In genomic region chr18:74146756-74147155, GRCh38 we compare ENCODE assay signal across 9 cellular contexts. TPM values are rescaled to one million over a fixed set of nuclear protein-coding genes. Genes with fewer than 3 reads are reported as not detected.
DNase-seq lines count a peak whose midpoint lies in the region; FAIRE-seq and TF ChIP-seq lines count a peak whose summit lies in the region.
"Had no signal": no experiment of that assay in that cellular context is flagged by ENCODE, and none has a peak within 500 bp of the region (broad histone marks: within the 10 kb centered on the region; RNA-seq: fewer than 3 reads in every experiment).

No MANE protein-coding gene starts in this region.

- H3K27me3 Mint-ChIP-seq in astrocyte (ENCODE audit: low read depth, unreplicated experiment): no peaks in the 10 kb centered on the region

- 77 to 100% methylated on average over 1 to 3 of the region's 3 CpGs for WGBS in mesodermal cell (ENCODE audit: insufficient coverage in 2 of 2), 2 experiments

- H4K20me1 ChIP-seq in astrocyte (ENCODE audit: insufficient read depth, low read length): no peaks in the 10 kb centered on the region

- peak overlapping the region; percentile 100 for H3K4me2 ChIP-seq in astrocyte (ENCODE audit: low read length)

- no peaks in the 10 kb centered on the region for H3K36me3 ChIP-seq in H7 (replicated peaks; ENCODE audit: control insufficient read depth, insufficient read depth, low read length)
- H3K36me3 ChIP-seq in astrocyte (ENCODE audit: insufficient read depth, low read length): no peaks in the 10 kb centered on the region
- peaks cover 14% of the 10 kb centered on the region for H3K36me3 ChIP-seq in mesodermal cell (ENCODE audit: control insufficient read depth, insufficient read depth, low read length)

- peak; percentile 43 for FAIRE-seq in astrocyte (lab: Jason Lieb, UNC)

- POLR2A ChIA-PET in AG04450 (lab: Yijun Ruan, JAX): interaction anchor here (0.6 to 1.0 kb wide), 2 partner anchors 14 to 43 kb away, joined by 3 read pairs; no protein-coding TSS in a partner anchor

- H3K27me3 ChIP-seq in AG04450 (ENCODE audit: control insufficient read depth, insufficient read depth, low read length): no peaks in the 10 kb centered on the region
- H3K27me3 ChIP-seq in H7 (ENCODE audit: control insufficient read depth, insufficient read depth, low read length): peaks cover 6% of the 10 kb centered on the region
- H3K27me3 ChIP-seq in astrocyte (ENCODE audit: insufficient read depth, low read length): no peaks in the 10 kb centered on the region

- H3K4me1 ChIP-seq in astrocyte (ENCODE audit: insufficient read depth, low read length) (peaks cover 9% of the 10 kb centered on the region), mesodermal cell (ENCODE audit: control insufficient read depth, insufficient read depth, low read length, poor library complexity, severe bottlenecking) (peaks cover 6% of the 10 kb centered on the region)

- DNase-seq in AG04450 (ENCODE audit: low read depth, low spot score): peak; percentile 83
- no peak for DNase-seq in H7
- peak; percentile 4 for DNase-seq in astrocyte (ENCODE audit: low read depth)
- DNase-seq in COR-L47 (lab: John Stamatoyannopoulos, UW): no peak
- no peak for DNase-seq in SW480 (ENCODE audit: low spot score)
- DNase-seq in glomerular visceral epithelial cell (ENCODE audit: extremely low spot score): no peak
- no peak for DNase-seq in SKM-1 treated with dmso at 0.1 percent for 144 hours (lab: John Stamatoyannopoulos, UW; ENCODE audit: unreplicated experiment)
- DNase-seq: activated CD4-positive, alpha-beta T cell treated with anti-CD3 and anti-CD28 coated beads for 1 hour had no signal

- no peaks in the 10 kb centered on the region for H3K9me3 ChIP-seq in AG04450 (ENCODE audit: control insufficient read depth, insufficient read depth, low read length)
- H3K9me3 ChIP-seq in astrocyte (ENCODE audit: insufficient read depth, low read depth, low read length): no peaks in the 10 kb centered on the region
- H3K9me3 ChIP-seq in mesodermal cell (ENCODE audit: control insufficient read depth, low read length): no peaks in the 10 kb centered on the region

- H2AFZ ChIP-seq in astrocyte (ENCODE audit: low read depth, low read length): peak overlapping the region; percentile 99

- H3K4me1 Mint-ChIP-seq in astrocyte (ENCODE audit: low read depth, unreplicated experiment): peaks cover 5% of the 10 kb centered on the region

- CTCF ChIA-PET in AG04450 (lab: Charles Lee): interaction anchor here (0.5 kb wide), 1 partner anchor 108 kb away, joined by 3 read pairs; no protein-coding TSS in a partner anchor

- TF ChIP-seq CTCF in AG04450 (IDR thresholded peaks at IDR 0.05; ENCODE audit: low read depth, low read length): no peak
- no peak for TF ChIP-seq CTCF in astrocyte (IDR thresholded peaks at IDR 0.05; ENCODE audit: insufficient read depth, low read depth, low read length)

- no peak overlapping the region for H3K27ac Mint-ChIP-seq in astrocyte (ENCODE audit: unreplicated experiment)

- peak overlapping the region; percentile 81 for H3K4me3 ChIP-seq in AG04450 (ENCODE audit: low read depth, low read length)
- peak overlapping the region; percentile 96 for H3K4me3 ChIP-seq in H7 (ENCODE audit: insufficient read depth, low read depth, low read length)
- H3K4me3 ChIP-seq in astrocyte (ENCODE audit: insufficient read depth, low read depth, low read length): peak overlapping the region; percentile 98
- H3K4me3 ChIP-seq in mesodermal cell (ENCODE audit: extremely low read depth, insufficient read depth, low read length, poor library complexity, severe bottlenecking): peak overlapping the region; percentile 93

- peak overlapping the region; percentile 92 for H3K4me3 Mint-ChIP-seq in astrocyte (ENCODE audit: unreplicated experiment)

- peaks cover 4% of the 10 kb centered on the region for H3K36me3 Mint-ChIP-seq in astrocyte (ENCODE audit: low read depth, unreplicated experiment)

- H3K9ac ChIP-seq in astrocyte (ENCODE audit: low read length): no peak overlapping the region

- H3K27ac ChIP-seq in AG04450 (ENCODE audit: low read depth, low read length): peak overlapping the region; percentile 57
- H3K27ac ChIP-seq in astrocyte (ENCODE audit: low read depth, low read length): no peak overlapping the region
- H3K27ac ChIP-seq in mesodermal cell (ENCODE audit: low read depth, low read length, severe bottlenecking): no peak overlapping the region

- no peaks in the 10 kb centered on the region for H3K9me3 Mint-ChIP-seq in astrocyte (ENCODE audit: unreplicated experiment)

- peaks cover 34% of the 10 kb centered on the region for H3K79me2 ChIP-seq in astrocyte (ENCODE audit: insufficient read depth, low read length)

RNA-seq across cellular contexts. Expression of gene FBXO15, which starts 0.9 kb away (rescaled TPM):
- 0.91 and 1.4 TPM in 2 replicates for polyA plus RNA-seq in AG04450 (2011; rRNA removed)
- 0.69 and 2.2 TPM in 2 replicates for polyA minus RNA-seq in AG04450 (2011; rRNA and poly(A)+ RNA removed)
- total RNA-seq in H7 (2014; rRNA removed; shearing (Covaris generic)): 0.55 and 1.5 TPM in 2 replicates
- 1.2 TPM in 2 replicates for total RNA-seq in astrocyte
- polyA plus RNA-seq in mesodermal cell (2013, experiment 1 of 2): 2.7 TPM
- 2.1 TPM for polyA plus RNA-seq in mesodermal cell (2013, experiment 2 of 2)

RNA-seq across cellular contexts. Expression of gene TIMM21, which starts 1.6 kb away (rescaled TPM):
- polyA plus RNA-seq in AG04450 (2011; rRNA removed): 49.0 and 52.7 TPM in 2 replicates
- polyA minus RNA-seq in AG04450 (2011; rRNA and poly(A)+ RNA removed): 23.7 and 24.9 TPM in 2 replicates
- 43.0 and 46.0 TPM in 2 replicates for total RNA-seq in H7 (2014; rRNA removed; shearing (Covaris generic))
- 24.9 and 25.1 TPM in 2 replicates for total RNA-seq in astrocyte
- 54.2 TPM for polyA plus RNA-seq in mesodermal cell (2013, experiment 1 of 2)
- polyA plus RNA-seq in mesodermal cell (2013, experiment 2 of 2): 43.5 TPM

Comparison
In these comparisons a context has a peak if more than half of its experiments do, and no peak if none do; other contexts are left out.
1. DNase-seq: peak in AG04450 (single experiment) and astrocyte (single experiment); none in H7 (single experiment), COR-L47 (single experiment), SW480 (single experiment), glomerular visceral epithelial cell (single experiment) and SKM-1 treated with dmso at 0.1 percent for 144 hours (single experiment).
2. Peak in every context shown above with its lines, with median percentiles within 50 percentile points of each other: H3K4me3 ChIP-seq.